In genomic region chr1:156642265-156643185, GRCh38 we compare ENCODE assay signal across 6 cellular contexts. TPM values are rescaled to one million over a fixed set of nuclear protein-coding genes. Genes with fewer than 3 reads are reported as not detected.
A peak's percentile ranks its signal among the peaks of the same experiment; 100 is the strongest.
DNase-seq lines count a peak whose midpoint lies in the region; ATAC-seq lines count a peak whose summit lies in the region.

No MANE protein-coding gene starts in this region.

- H3K9me3 ChIP-seq in iPS-18c (ENCODE audit: control insufficient read depth, insufficient read depth, low read length) (no peaks in the 10 kb centered on the region), thymus (ENCODE audit: control insufficient read depth) (no peaks in the 10 kb centered on the region)

- no peaks in the 10 kb centered on the region for H3K36me3 Mint-ChIP-seq in activated CD4-positive, alpha-beta T cell treated with anti-CD3 and anti-CD28 coated beads for 36 hours (ENCODE audit: low read depth)

- CTCF ChIA-PET in activated CD4-positive, alpha-beta T cell treated with anti-CD3 and anti-CD28 coated beads for 36 hours (lab: Charles Lee), result interaction anchor here (0.6 to 2.6 kb wide), 13 partner anchors 10 to 124 kb away, joined by 3 to 14 read pairs (median 6); no protein-coding TSS in a partner anchor

- peak; percentile 9 for ATAC-seq in activated CD4-positive, alpha-beta T cell treated with anti-CD3 and anti-CD28 coated beads for 36 hours
- no peak for ATAC-seq in HG02798 (IDR thresholded peaks at IDR 0.05; ENCODE audit: poor library complexity, unreplicated experiment)

- H3K27ac ChIP-seq in thymus (ENCODE audit: low read depth), result no peak overlapping the region

- H3K27me3 Mint-ChIP-seq in activated CD4-positive, alpha-beta T cell treated with anti-CD3 and anti-CD28 coated beads for 36 hours, result peaks cover 77% of the 10 kb centered on the region

- DNase-seq in activated CD4-positive, alpha-beta T cell treated with anti-CD3 and anti-CD28 coated beads for 36 hours, result no peak
- no peak for DNase-seq in activated CD4-positive, alpha-beta T cell treated with anti-CD3 and anti-CD28 coated beads, Interleukin-2, amount 50 U/mL, for 1 hour
- no peak for DNase-seq in NCI-H2196 treated with DMSO at 0.1 percent for 48 hours (lab: John Stamatoyannopoulos, UW; ENCODE audit: unreplicated experiment)

- H3K4me3 ChIP-seq in iPS-18c (ENCODE audit: insufficient read depth, low read depth, low read length), result peak overlapping the region; percentile 56
- H3K4me3 ChIP-seq in thymus (ENCODE audit: low read length), result peak overlapping the region; percentile 34

- peaks cover 81% of the 10 kb centered on the region for H3K27me3 ChIP-seq in thymus (ENCODE audit: control insufficient read depth, insufficient read depth)

- no peaks in the 10 kb centered on the region for H3K36me3 ChIP-seq in thymus (ENCODE audit: control insufficient read depth, insufficient read depth)

- H3K9me3 Mint-ChIP-seq in activated CD4-positive, alpha-beta T cell treated with anti-CD3 and anti-CD28 coated beads for 36 hours (ENCODE audit: low read depth), result no peaks in the 10 kb centered on the region

- no peak overlapping the region for H3K27ac Mint-ChIP-seq in activated CD4-positive, alpha-beta T cell treated with anti-CD3 and anti-CD28 coated beads for 36 hours

- H3K4me1 Mint-ChIP-seq in activated CD4-positive, alpha-beta T cell treated with anti-CD3 and anti-CD28 coated beads for 36 hours, result peaks cover 22% of the 10 kb centered on the region

- intact Hi-C loops in activated CD4-positive, alpha-beta T cell treated with anti-CD3 and anti-CD28 coated beads for 36 hours (cut with DNase I, micrococcal nuclease), result no loop called here

- H3K4me1 ChIP-seq in thymus (ENCODE audit: control insufficient read depth, insufficient read depth, low read length), result no peaks in the 10 kb centered on the region

- 22% methylated on average over 41 of the region's 41 CpGs for WGBS in thymus

- H3K4me3 Mint-ChIP-seq in activated CD4-positive, alpha-beta T cell treated with anti-CD3 and anti-CD28 coated beads for 36 hours, result no peak overlapping the region

- POLR2A ChIA-PET in activated CD4-positive, alpha-beta T cell treated with anti-CD3 and anti-CD28 coated beads for 36 hours (lab: Charles Lee), result no interaction called here

RNA-seq across cellular contexts. Expression of gene BCAN, which starts 0.6 kb away (rescaled TPM):
- not detected for total RNA-seq in activated CD4-positive, alpha-beta T cell treated with anti-CD3 and anti-CD28 coated beads for 36 hours
- 0.43 TPM for polyA plus RNA-seq in thymus

RNA-seq across cellular contexts. Expression of gene HAPLN2, which starts 23.3 kb away (rescaled TPM):
- under 1 TPM in 1 of 2 experiments, not detected in 1; 0.34 TPM for total RNA-seq in activated CD4-positive, alpha-beta T cell treated with anti-CD3 and anti-CD28 coated beads for 36 hours
- 0.50 TPM for polyA plus RNA-seq in thymus

RNA-seq across cellular contexts. Expression of gene NES, which starts 34.7 kb away (rescaled TPM):
- total RNA-seq in activated CD4-positive, alpha-beta T cell treated with anti-CD3 and anti-CD28 coated beads for 36 hours, result under 1 TPM in 1 of 2 experiments, not detected in 1; 0.02 TPM
- 3.3 TPM for polyA plus RNA-seq in thymus

RNA-seq across cellular contexts. Expression of gene GPATCH4, which starts 41.2 kb away (rescaled TPM):
- total RNA-seq in activated CD4-positive, alpha-beta T cell treated with anti-CD3 and anti-CD28 coated beads for 36 hours, result 10 to 100 TPM; 38.5 to 48.7 TPM
- polyA plus RNA-seq in thymus, result 12.0 TPM

RNA-seq across cellular contexts. Expression of gene NAXE, which starts 50.9 kb away (rescaled TPM):
- 10 to 100 TPM; 79.9 to 82.0 TPM for total RNA-seq in activated CD4-positive, alpha-beta T cell treated with anti-CD3 and anti-CD28 coated beads for 36 hours
- 40.2 TPM for polyA plus RNA-seq in thymus
